ENCODE assay signal across 7 cellular contexts in genomic region chr1:148403925-148404324, GRCh38.
DNase-seq lines count a peak whose midpoint lies in the region; ATAC-seq and TF ChIP-seq lines count a peak whose summit lies in the region.
"Not testable (repeated sequence)": the region's sequence is repeated elsewhere in the genome, so short reads cannot be mapped to it uniquely, and the experiment has no call there.

No MANE protein-coding gene starts in this region.

- H3K4me3 Mint-ChIP-seq in Caco-2 (ENCODE audit: unreplicated experiment): peak overlapping the region; percentile 22
- peak overlapping the region; percentile 63 for H3K4me3 Mint-ChIP-seq in activated CD8-positive, alpha-beta T cell treated with anti-CD3 and anti-CD28 coated beads, Interleukin-2, amount 10 ng/mL, durations not matched to agents 7 days and 5 days
- H3K4me3 Mint-ChIP-seq in activated naive CD4-positive, alpha-beta T cell treated with anti-CD3 and anti-CD28 coated beads for 36 hours: peak overlapping the region; percentile 44
- peak overlapping the region; percentile 4 for H3K4me3 Mint-ChIP-seq in MCF 10A (ENCODE audit: unreplicated experiment)
- H3K4me3 Mint-ChIP-seq in naive B cell: peak overlapping the region in 5 of 8 donors; percentile 34 to 77 (median 40)
- peak overlapping the region; percentile 30 for H3K4me3 Mint-ChIP-seq in osteocyte (ENCODE audit: unreplicated experiment)

- not testable (repeated sequence) for H3K27ac Mint-ChIP-seq in Caco-2 (ENCODE audit: unreplicated experiment); activated CD8-positive, alpha-beta T cell treated with anti-CD3 and anti-CD28 coated beads, Interleukin-2, amount 10 ng/mL, durations not matched to agents 7 days and 5 days; MCF 10A (ENCODE audit: low read depth, unreplicated experiment); osteocyte (ENCODE audit: unreplicated experiment)
- H3K27ac Mint-ChIP-seq in activated naive CD4-positive, alpha-beta T cell treated with anti-CD3 and anti-CD28 coated beads for 36 hours: peak overlapping the region; percentile 65
- H3K27ac Mint-ChIP-seq in naive B cell: peak overlapping the region in 3 of 6 donors; percentile 63 to 97 (median 71)

- not testable (repeated sequence) for H3K36me3 ChIP-seq in Caco-2 (ENCODE audit: control insufficient read depth, insufficient read depth, low read length); WERI-Rb-1

- peaks cover 16% of the 10 kb centered on the region for H3K4me1 Mint-ChIP-seq in Caco-2 (ENCODE audit: low read depth, unreplicated experiment)
- H3K4me1 Mint-ChIP-seq in activated CD8-positive, alpha-beta T cell treated with anti-CD3 and anti-CD28 coated beads, Interleukin-2, amount 10 ng/mL, durations not matched to agents 7 days and 5 days (ENCODE audit: low read depth): peaks cover 20% of the 10 kb centered on the region
- H3K4me1 Mint-ChIP-seq in activated naive CD4-positive, alpha-beta T cell treated with anti-CD3 and anti-CD28 coated beads for 36 hours (ENCODE audit: low read depth): peaks cover 27% of the 10 kb centered on the region
- H3K4me1 Mint-ChIP-seq in MCF 10A (ENCODE audit: insufficient read depth, unreplicated experiment): peaks cover 14% of the 10 kb centered on the region
- peaks cover 20 to 29% (median 27%) of the 10 kb centered on the region in 3 donors for H3K4me1 Mint-ChIP-seq in naive B cell
- peaks cover 11% of the 10 kb centered on the region for H3K4me1 Mint-ChIP-seq in osteocyte (ENCODE audit: unreplicated experiment)

- H3K27me3 Mint-ChIP-seq in Caco-2 (ENCODE audit: insufficient read depth, unreplicated experiment); activated CD8-positive, alpha-beta T cell treated with anti-CD3 and anti-CD28 coated beads, Interleukin-2, amount 10 ng/mL, durations not matched to agents 7 days and 5 days (ENCODE audit: low read depth); activated naive CD4-positive, alpha-beta T cell treated with anti-CD3 and anti-CD28 coated beads for 36 hours (ENCODE audit: low read depth); MCF 10A (ENCODE audit: insufficient read depth, unreplicated experiment); naive B cell; osteocyte (ENCODE audit: unreplicated experiment): not testable (repeated sequence)

- not testable (repeated sequence) for H3K9me3 ChIP-seq in Caco-2; WERI-Rb-1 (ENCODE audit: severe bottlenecking)

- POLR2A ChIA-PET in Caco-2 (lab: Charles Lee); activated CD8-positive, alpha-beta T cell treated with anti-CD3 and anti-CD28 coated beads, Interleukin-2, amount 10 ng/mL, durations not matched to agents 7 days and 5 days (lab: Charles Lee); MCF 10A (lab: Yijun Ruan, JAX): not testable (repeated sequence)

- intact Hi-C loops in Caco-2 (cut with micrococcal nuclease; ENCODE audit: unreplicated experiment): loop anchor here (2.0 kb wide), 1 partner anchor 21 kb away; no protein-coding TSS in a partner anchor
- intact Hi-C loops in activated naive CD4-positive, alpha-beta T cell treated with anti-CD3 and anti-CD28 coated beads for 36 hours (cut with micrococcal nuclease): loop anchor here (2.0 kb wide), 1 partner anchor 31 kb away; no protein-coding TSS in a partner anchor
- intact Hi-C loops in MCF 10A (cut with micrococcal nuclease): not testable (repeated sequence)

- not testable (repeated sequence) for H3K4me1 ChIP-seq in Caco-2

- H3K36me3 Mint-ChIP-seq in Caco-2 (ENCODE audit: insufficient read depth, unreplicated experiment); activated CD8-positive, alpha-beta T cell treated with anti-CD3 and anti-CD28 coated beads, Interleukin-2, amount 10 ng/mL, durations not matched to agents 7 days and 5 days (ENCODE audit: low read depth); activated naive CD4-positive, alpha-beta T cell treated with anti-CD3 and anti-CD28 coated beads for 36 hours (ENCODE audit: low read depth); naive B cell; osteocyte (ENCODE audit: unreplicated experiment): not testable (repeated sequence)
- peaks cover 13% of the 10 kb centered on the region for H3K36me3 Mint-ChIP-seq in MCF 10A (ENCODE audit: insufficient read depth, unreplicated experiment)

- CTCF ChIA-PET in Caco-2 (lab: Charles Lee); activated CD8-positive, alpha-beta T cell treated with anti-CD3 and anti-CD28 coated beads, Interleukin-2, amount 10 ng/mL, durations not matched to agents 7 days and 5 days (lab: Charles Lee); activated naive CD4-positive, alpha-beta T cell treated with anti-CD3 and anti-CD28 coated beads for 36 hours (lab: Charles Lee); MCF 10A (lab: Yijun Ruan, JAX): not testable (repeated sequence)

- not testable (repeated sequence) for DNase-seq in Caco-2; activated CD8-positive, alpha-beta T cell treated with anti-CD3 and anti-CD28 coated beads, Interleukin-2, amount 10 ng/mL, durations not matched to agents 7 days and 5 days; activated naive CD4-positive, alpha-beta T cell treated with anti-CD3 and anti-CD28 coated beads for 36 hours; MCF 10A (ENCODE audit: unreplicated experiment); naive B cell; osteocyte (ENCODE audit: extremely low spot score, unreplicated experiment)
- DNase-seq in WERI-Rb-1: peak; percentile 3

- not testable (repeated sequence) for ATAC-seq in activated CD8-positive, alpha-beta T cell treated with anti-CD3 and anti-CD28 coated beads, Interleukin-2, amount 10 ng/mL, durations not matched to agents 7 days and 5 days; naive B cell (ENCODE audit: low read depth in 2 of 2)

- not testable (repeated sequence) for BruUV-seq in Caco-2 (replicated peaks; lab: Mats Ljungman, UMichigan); MCF 10A (replicated peaks; lab: Mats Ljungman, UMichigan)

- not testable (repeated sequence) for H3K27me3 ChIP-seq in Caco-2 (replicated peaks; ENCODE audit: control insufficient read depth, insufficient read depth, low read length); WERI-Rb-1 (ENCODE audit: insufficient read depth, low read depth, severe bottlenecking)

- H3K27ac ChIP-seq in WERI-Rb-1: not testable (repeated sequence)

- not testable (repeated sequence) for H3K4me3 ChIP-seq in Caco-2 (ENCODE audit: low read depth, low read length); WERI-Rb-1 (ENCODE audit: low read depth, low read length)

- TF ChIP-seq CTCF in Caco-2 (IDR thresholded peaks at IDR 0.05; ENCODE audit: insufficient read depth in 1 of 2, low read depth in 1 of 2, low read length in 1 of 2, severe bottlenecking in 1 of 2, unreplicated experiment in 1 of 2); WERI-Rb-1 (IDR thresholded peaks at IDR 0.05; ENCODE audit: low read depth, low read length); MCF 10A (IDR thresholded peaks at IDR 0.05; ENCODE audit: unreplicated experiment); osteocyte (IDR thresholded peaks at IDR 0.05): not testable (repeated sequence)

- H3K9me3 Mint-ChIP-seq in Caco-2 (ENCODE audit: unreplicated experiment); activated CD8-positive, alpha-beta T cell treated with anti-CD3 and anti-CD28 coated beads, Interleukin-2, amount 10 ng/mL, durations not matched to agents 7 days and 5 days (ENCODE audit: insufficient read depth); activated naive CD4-positive, alpha-beta T cell treated with anti-CD3 and anti-CD28 coated beads for 36 hours; MCF 10A (ENCODE audit: unreplicated experiment); naive B cell; osteocyte (ENCODE audit: unreplicated experiment): not testable (repeated sequence)

Comparison
In these comparisons a context has a peak if more than half of its experiments do, and no peak if none do; other contexts are left out.
1. H3K4me3 Mint-ChIP-seq: peak in every context shown above with its lines; median percentile 63 in activated CD8-positive, alpha-beta T cell treated with anti-CD3 and anti-CD28 coated beads, Interleukin-2, amount 10 ng/mL, durations not matched to agents 7 days and 5 days; 44 in activated naive CD4-positive, alpha-beta T cell treated with anti-CD3 and anti-CD28 coated beads for 36 hours; 40 in naive B cell; 30 in osteocyte; 22 in Caco-2; 4 in MCF 10A.